8 cellular contexts compared by ENCODE assay signal in the genomic region with DNA sequence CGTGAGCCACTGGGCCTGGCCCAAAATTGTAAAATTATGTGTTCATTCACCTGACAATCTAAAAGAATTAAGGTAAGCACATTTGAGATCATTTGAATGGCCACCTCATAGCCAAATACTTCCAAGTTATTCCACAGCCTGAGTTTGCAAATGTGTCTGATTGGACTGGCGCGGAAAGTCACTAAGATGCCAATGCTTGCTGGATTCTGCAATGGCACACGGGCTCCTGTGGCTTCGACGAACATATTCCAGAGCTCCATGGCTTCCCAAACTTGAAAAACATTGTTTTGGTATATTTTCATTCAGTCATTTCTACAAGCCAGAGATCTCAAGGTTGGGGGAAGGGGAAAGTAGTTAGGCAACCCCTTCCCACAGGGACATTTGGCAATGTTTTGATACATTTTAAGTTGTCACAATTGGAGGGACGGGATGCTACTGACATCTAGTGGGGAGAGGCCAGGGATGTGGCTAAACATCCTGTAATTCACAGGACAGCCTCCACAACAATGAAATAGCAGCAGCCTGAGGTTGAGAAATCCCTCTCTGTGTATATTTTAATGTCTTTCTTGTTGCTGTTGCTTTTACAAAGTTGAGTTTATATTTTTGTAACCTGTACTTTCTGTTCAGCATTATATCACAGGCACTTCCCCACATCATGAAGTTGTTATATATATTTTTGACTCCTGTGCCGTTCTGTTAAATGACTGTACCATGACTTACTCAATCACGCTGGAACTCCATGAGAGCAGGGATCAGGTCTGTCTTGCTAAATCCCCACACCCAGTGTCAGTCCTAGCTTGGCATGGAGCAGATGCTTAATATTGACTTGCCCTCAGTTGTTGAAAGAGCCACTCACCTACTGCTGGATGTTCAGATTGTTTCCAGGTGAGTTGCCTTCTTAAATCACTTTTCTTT. TPM values are rescaled to one million over a fixed set of nuclear protein-coding genes. Genes with fewer than 3 reads are reported as not detected.
DNase-seq lines count a peak whose midpoint lies in the region; ATAC-seq and TF ChIP-seq lines count a peak whose summit lies in the region.

No MANE protein-coding gene starts in this region.

- peak; percentile 15 for TF ChIP-seq CTCF in natural killer cell (IDR thresholded peaks at IDR 0.05)
- TF ChIP-seq CTCF in osteoblast (IDR thresholded peaks at IDR 0.05; ENCODE audit: extremely low read depth, low read depth, low read length) = peak; percentile 96

- H3K36me3 ChIP-seq in osteoblast (ENCODE audit: insufficient read depth, low read length) = no peaks in the 10 kb centered on the region

- peaks cover 3% of the 10 kb centered on the region for H3K4me1 ChIP-seq in osteoblast (ENCODE audit: insufficient read depth, low read length)

- intact Hi-C loops in natural killer cell (cut with micrococcal nuclease) = no loop called here

- peak overlapping the region; percentile 70 for H2AFZ ChIP-seq in osteoblast (ENCODE audit: low read length)

- H3K27me3 Mint-ChIP-seq in natural killer cell (ENCODE audit: low read depth in 2 of 2) = no peaks in the 10 kb centered on the region
- H3K27me3 Mint-ChIP-seq in natural killer cell treated with Interleukin-12 subunit alpha and Interleukin-12 subunit beta and Interleukin-15 and Interleukin-18, amount 100 ng/mL, for 72 hours = peaks cover 0 to 2% of the 10 kb centered on the region in 2 donors

- H3K27ac ChIP-seq in osteoblast (ENCODE audit: low read depth, low read length) = no peak overlapping the region

- H3K4me3 ChIP-seq in osteoblast (ENCODE audit: insufficient read depth, low read length) = peak overlapping the region; percentile 21

- no peaks in the 10 kb centered on the region for H3K36me3 Mint-ChIP-seq in natural killer cell
- H3K36me3 Mint-ChIP-seq in natural killer cell treated with Interleukin-12 subunit alpha and Interleukin-12 subunit beta and Interleukin-15 and Interleukin-18, amount 100 ng/mL, for 72 hours = no peaks in the 10 kb centered on the region

- no peaks in the 10 kb centered on the region for H3K4me1 Mint-ChIP-seq in natural killer cell
- no peaks in the 10 kb centered on the region for H3K4me1 Mint-ChIP-seq in natural killer cell treated with Interleukin-12 subunit alpha and Interleukin-12 subunit beta and Interleukin-15 and Interleukin-18, amount 100 ng/mL, for 72 hours (ENCODE audit: low read depth in 2 of 2)

- no peaks in the 10 kb centered on the region for H3K9me3 ChIP-seq in osteoblast (ENCODE audit: low read depth, low read length)

- DNase-seq in natural killer cell (no peak), NCI-H345 (lab: John Stamatoyannopoulos, UW) (peak; percentile 49), fibroblast of the conjunctiva (ENCODE audit: low read depth) (peak; percentile 65), osteoblast (ENCODE audit: insufficient read length, low spot score, missing footprints) (peak; percentile 65)
- no peak for DNase-seq in natural killer cell treated with Interleukin-12 subunit alpha and Interleukin-12 subunit beta and Interleukin-15 and Interleukin-18, amount 100 ng/mL, for 72 hours (ENCODE audit: low spot score)
- peak; percentile 27 for DNase-seq in activated CD4-positive, alpha-beta T cell treated with anti-CD3 and anti-CD28 coated beads, Interleukin-2, amount 50 U/mL, for 1 hour

- H3K4me3 Mint-ChIP-seq in natural killer cell = no peak overlapping the region
- no peak overlapping the region for H3K4me3 Mint-ChIP-seq in natural killer cell treated with Interleukin-12 subunit alpha and Interleukin-12 subunit beta and Interleukin-15 and Interleukin-18, amount 100 ng/mL, for 72 hours

- no peak overlapping the region for H3K27ac Mint-ChIP-seq in natural killer cell
- no peak overlapping the region for H3K27ac Mint-ChIP-seq in natural killer cell treated with Interleukin-12 subunit alpha and Interleukin-12 subunit beta and Interleukin-15 and Interleukin-18, amount 100 ng/mL, for 72 hours

- no peaks in the 10 kb centered on the region for H3K79me2 ChIP-seq in osteoblast (ENCODE audit: insufficient read depth, low read length)

- peak overlapping the region; percentile 49 for H3K4me2 ChIP-seq in osteoblast (ENCODE audit: insufficient read depth, low read length)

- no peaks in the 10 kb centered on the region for H3K9me3 Mint-ChIP-seq in natural killer cell
- no peaks in the 10 kb centered on the region for H3K9me3 Mint-ChIP-seq in natural killer cell treated with Interleukin-12 subunit alpha and Interleukin-12 subunit beta and Interleukin-15 and Interleukin-18, amount 100 ng/mL, for 72 hours

- no peaks in the 10 kb centered on the region for H3K27me3 ChIP-seq in osteoblast (ENCODE audit: insufficient read depth, low read length)

- no peaks in the 10 kb centered on the region for H4K20me1 ChIP-seq in osteoblast (ENCODE audit: insufficient read depth, low read length)

- ATAC-seq in natural killer cell (no peak), HG02943 (IDR thresholded peaks at IDR 0.05; ENCODE audit: low read depth, unreplicated experiment) (peak; percentile 74), GM21737 (IDR thresholded peaks at IDR 0.05; ENCODE audit: unreplicated experiment) (no peak)
- no peak for ATAC-seq in natural killer cell treated with Interleukin-12 subunit alpha and Interleukin-12 subunit beta and Interleukin-15 and Interleukin-18, amount 100 ng/mL, for 72 hours

RNA-seq across cellular contexts. Expression of a gene that starts 56.9 kb away (rescaled TPM):
- total RNA-seq in natural killer cell (1 to 10 TPM in 1 of 3 donors, under 1 TPM in 2; 0.31 to 2.3 (median 0.88) TPM), osteoblast (under 0.01 and 0.36 TPM in 2 replicates)
- total RNA-seq in natural killer cell treated with Interleukin-12 subunit alpha and Interleukin-12 subunit beta and Interleukin-15 and Interleukin-18, amount 100 ng/mL, for 72 hours = under 1 TPM; 0.11 to 0.62 TPM

RNA-seq across cellular contexts. Expression of a gene that starts 57.3 kb away (rescaled TPM):
- total RNA-seq in natural killer cell (1 to 10 TPM in 2 of 3 donors, under 1 TPM in 1; 0.45 to 1.8 (median 1.0) TPM), osteoblast (not detected in 2 replicates)
- under 1 TPM; 0.22 to 0.62 TPM for total RNA-seq in natural killer cell treated with Interleukin-12 subunit alpha and Interleukin-12 subunit beta and Interleukin-15 and Interleukin-18, amount 100 ng/mL, for 72 hours

Comparison
In these comparisons a context has a peak if more than half of its experiments do, and no peak if none do; other contexts are left out.
1. DNase-seq: peak in NCI-H345 (single experiment), activated CD4-positive, alpha-beta T cell treated with anti-CD3 and anti-CD28 coated beads, Interleukin-2, amount 50 U/mL, for 1 hour (single experiment), fibroblast of the conjunctiva (single experiment) and osteoblast (single experiment); none in natural killer cell (single experiment) and natural killer cell treated with Interleukin-12 subunit alpha and Interleukin-12 subunit beta and Interleukin-15 and Interleukin-18, amount 100 ng/mL, for 72 hours (single experiment).